1 cellular context compared by ENCODE assay signal in genomic region chr15:80780416-80781221, GRCh38.
TF ChIP-seq lines count a peak whose summit lies in the region.

No MANE protein-coding gene starts in this region.

TF ChIP-seq in HepG2, 621 proteins besides CTCF, POLR2A, EP300 and RAD21 (continued from another document and continues in another):
- TF ChIP-seq, protein P1, sequence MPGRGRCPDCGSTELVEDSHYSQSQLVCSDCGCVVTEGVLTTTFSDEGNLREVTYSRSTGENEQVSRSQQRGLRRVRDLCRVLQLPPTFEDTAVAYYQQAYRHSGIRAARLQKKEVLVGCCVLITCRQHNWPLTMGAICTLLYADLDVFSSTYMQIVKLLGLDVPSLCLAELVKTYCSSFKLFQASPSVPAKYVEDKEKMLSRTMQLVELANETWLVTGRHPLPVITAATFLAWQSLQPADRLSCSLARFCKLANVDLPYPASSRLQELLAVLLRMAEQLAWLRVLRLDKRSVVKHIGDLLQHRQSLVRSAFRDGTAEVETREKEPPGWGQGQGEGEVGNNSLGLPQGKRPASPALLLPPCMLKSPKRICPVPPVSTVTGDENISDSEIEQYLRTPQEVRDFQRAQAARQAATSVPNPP (CRISPR knock-in tag; IDR thresholded peaks at IDR 0.05): no peak
- TF ChIP-seq MYPOP (CRISPR knock-in tag; IDR thresholded peaks at IDR 0.05): peak; percentile 80
- TF ChIP-seq HNRNPK (IDR thresholded peaks at IDR 0.05; ENCODE audit: low read depth, low read length, poor library complexity, severe bottlenecking): no peak
- TF ChIP-seq, protein P2, sequence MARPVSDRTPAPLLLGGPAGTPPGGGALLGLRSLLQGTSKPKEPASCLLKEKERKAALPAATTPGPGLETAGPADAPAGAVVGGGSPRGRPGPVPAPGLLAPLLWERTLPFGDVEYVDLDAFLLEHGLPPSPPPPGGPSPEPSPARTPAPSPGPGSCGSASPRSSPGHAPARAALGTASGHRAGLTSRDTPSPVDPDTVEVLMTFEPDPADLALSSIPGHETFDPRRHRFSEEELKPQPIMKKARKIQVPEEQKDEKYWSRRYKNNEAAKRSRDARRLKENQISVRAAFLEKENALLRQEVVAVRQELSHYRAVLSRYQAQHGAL (CRISPR knock-in tag; IDR thresholded peaks at IDR 0.05; ENCODE audit: not compliant biosample characterization): peak; percentile 95
- peak; percentile 51; the same call in 1 of the 2 replicates for TF ChIP-seq ZNF614 (CRISPR knock-in tag; IDR thresholded peaks at IDR 0.05; ENCODE audit: borderline replicate concordance)
- TF ChIP-seq ZNF33A (CRISPR knock-in tag; IDR thresholded peaks at IDR 0.05; ENCODE audit: borderline replicate concordance): no peak
- TF ChIP-seq TCF7L2 (IDR thresholded peaks at IDR 0.05; ENCODE audit: low read depth, low read length): no peak
- peak; percentile 84; the same call in 1 of the 2 replicates for TF ChIP-seq SNAPC5 (CRISPR knock-in tag; IDR thresholded peaks at IDR 0.05; ENCODE audit: borderline replicate concordance)
- TF ChIP-seq, protein P3, sequence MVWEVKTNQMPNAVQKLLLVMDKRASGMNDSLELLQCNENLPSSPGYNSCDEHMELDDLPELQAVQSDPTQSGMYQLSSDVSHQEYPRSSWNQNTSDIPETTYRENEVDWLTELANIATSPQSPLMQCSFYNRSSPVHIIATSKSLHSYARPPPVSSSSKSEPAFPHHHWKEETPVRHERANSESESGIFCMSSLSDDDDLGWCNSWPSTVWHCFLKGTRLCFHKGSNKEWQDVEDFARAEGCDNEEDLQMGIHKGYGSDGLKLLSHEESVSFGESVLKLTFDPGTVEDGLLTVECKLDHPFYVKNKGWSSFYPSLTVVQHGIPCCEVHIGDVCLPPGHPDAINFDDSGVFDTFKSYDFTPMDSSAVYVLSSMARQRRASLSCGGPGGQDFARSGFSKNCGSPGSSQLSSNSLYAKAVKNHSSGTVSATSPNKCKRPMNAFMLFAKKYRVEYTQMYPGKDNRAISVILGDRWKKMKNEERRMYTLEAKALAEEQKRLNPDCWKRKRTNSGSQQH (CRISPR knock-in tag; IDR thresholded peaks at IDR 0.05; ENCODE audit: low read depth): peak; percentile 98
- no peak for TF ChIP-seq ZNF570 (CRISPR knock-in tag; IDR thresholded peaks at IDR 0.05; ENCODE audit: borderline replicate concordance)
- no peak for TF ChIP-seq ZFP36 (IDR thresholded peaks at IDR 0.05; ENCODE audit: borderline replicate concordance, low read depth, low read length, partially characterized antibody)
- TF ChIP-seq ZNF20 (CRISPR knock-in tag; IDR thresholded peaks at IDR 0.05): no peak
- TF ChIP-seq YEATS2 (CRISPR knock-in tag; IDR thresholded peaks at IDR 0.05; ENCODE audit: borderline replicate concordance): peak; percentile 57; the same call in 1 of the 2 replicates
- no peak; the same call in 1 of the 2 replicates for TF ChIP-seq ESRRA (CRISPR knock-in tag; IDR thresholded peaks at IDR 0.05; ENCODE audit: low read depth)
- peak; percentile 76 for TF ChIP-seq ATF3 (CRISPR knock-in tag; IDR thresholded peaks at IDR 0.05)
- TF ChIP-seq CBX2 (IDR thresholded peaks at IDR 0.05; ENCODE audit: low read depth, low read length): no peak
- no peak for TF ChIP-seq CBX2 (CRISPR knock-in tag; IDR thresholded peaks at IDR 0.05; ENCODE audit: low read depth)
- TF ChIP-seq, protein P4, sequence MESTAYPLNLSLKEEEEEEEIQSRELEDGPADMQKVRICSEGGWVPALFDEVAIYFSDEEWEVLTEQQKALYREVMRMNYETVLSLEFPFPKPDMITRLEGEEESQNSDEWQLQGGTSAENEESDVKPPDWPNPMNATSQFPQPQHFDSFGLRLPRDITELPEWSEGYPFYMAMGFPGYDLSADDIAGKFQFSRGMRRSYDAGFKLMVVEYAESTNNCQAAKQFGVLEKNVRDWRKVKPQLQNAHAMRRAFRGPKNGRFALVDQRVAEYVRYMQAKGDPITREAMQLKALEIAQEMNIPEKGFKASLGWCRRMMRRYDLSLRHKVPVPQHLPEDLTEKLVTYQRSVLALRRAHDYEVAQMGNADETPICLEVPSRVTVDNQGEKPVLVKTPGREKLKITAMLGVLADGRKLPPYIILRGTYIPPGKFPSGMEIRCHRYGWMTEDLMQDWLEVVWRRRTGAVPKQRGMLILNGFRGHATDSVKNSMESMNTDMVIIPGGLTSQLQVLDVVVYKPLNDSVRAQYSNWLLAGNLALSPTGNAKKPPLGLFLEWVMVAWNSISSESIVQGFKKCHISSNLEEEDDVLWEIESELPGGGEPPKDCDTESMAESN (CRISPR knock-in tag; conservative IDR thresholded peaks at IDR 0.05): peak; percentile 94
- peak; percentile 62; the same call in 1 of the 2 replicates for TF ChIP-seq KMT2A (CRISPR knock-in tag; IDR thresholded peaks at IDR 0.05)
- TF ChIP-seq, protein P5, sequence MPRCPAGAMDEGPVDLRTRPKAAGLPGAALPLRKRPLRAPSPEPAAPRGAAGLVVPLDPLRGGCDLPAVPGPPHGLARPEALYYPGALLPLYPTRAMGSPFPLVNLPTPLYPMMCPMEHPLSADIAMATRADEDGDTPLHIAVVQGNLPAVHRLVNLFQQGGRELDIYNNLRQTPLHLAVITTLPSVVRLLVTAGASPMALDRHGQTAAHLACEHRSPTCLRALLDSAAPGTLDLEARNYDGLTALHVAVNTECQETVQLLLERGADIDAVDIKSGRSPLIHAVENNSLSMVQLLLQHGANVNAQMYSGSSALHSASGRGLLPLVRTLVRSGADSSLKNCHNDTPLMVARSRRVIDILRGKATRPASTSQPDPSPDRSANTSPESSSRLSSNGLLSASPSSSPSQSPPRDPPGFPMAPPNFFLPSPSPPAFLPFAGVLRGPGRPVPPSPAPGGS (CRISPR knock-in tag; IDR thresholded peaks at IDR 0.05): no peak
- peak; percentile 96 for TF ChIP-seq IRX3 (CRISPR knock-in tag; IDR thresholded peaks at IDR 0.05; ENCODE audit: borderline replicate concordance, low read depth)
- no peak for TF ChIP-seq KAT2B (IDR thresholded peaks at IDR 0.05; ENCODE audit: borderline replicate concordance, low read depth, low read length)
- no peak for TF ChIP-seq ZUFSP (CRISPR knock-in tag; IDR thresholded peaks at IDR 0.05; ENCODE audit: borderline replicate concordance)
- TF ChIP-seq, protein P6, sequence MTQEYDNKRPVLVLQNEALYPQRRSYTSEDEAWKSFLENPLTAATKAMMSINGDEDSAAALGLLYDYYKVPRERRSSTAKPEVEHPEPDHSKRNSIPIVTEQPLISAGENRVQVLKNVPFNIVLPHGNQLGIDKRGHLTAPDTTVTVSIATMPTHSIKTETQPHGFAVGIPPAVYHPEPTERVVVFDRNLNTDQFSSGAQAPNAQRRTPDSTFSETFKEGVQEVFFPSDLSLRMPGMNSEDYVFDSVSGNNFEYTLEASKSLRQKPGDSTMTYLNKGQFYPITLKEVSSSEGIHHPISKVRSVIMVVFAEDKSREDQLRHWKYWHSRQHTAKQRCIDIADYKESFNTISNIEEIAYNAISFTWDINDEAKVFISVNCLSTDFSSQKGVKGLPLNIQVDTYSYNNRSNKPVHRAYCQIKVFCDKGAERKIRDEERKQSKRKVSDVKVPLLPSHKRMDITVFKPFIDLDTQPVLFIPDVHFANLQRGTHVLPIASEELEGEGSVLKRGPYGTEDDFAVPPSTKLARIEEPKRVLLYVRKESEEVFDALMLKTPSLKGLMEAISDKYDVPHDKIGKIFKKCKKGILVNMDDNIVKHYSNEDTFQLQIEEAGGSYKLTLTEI (CRISPR knock-in tag; conservative IDR thresholded peaks at IDR 0.05): no peak
- peak; percentile 92; the same call in 1 of the 2 replicates for TF ChIP-seq CREB3 (CRISPR knock-in tag; IDR thresholded peaks at IDR 0.05)
- no peak for TF ChIP-seq RBM39 (IDR thresholded peaks at IDR 0.05; ENCODE audit: low read depth, low read length, poor library complexity, severe bottlenecking)
- TF ChIP-seq RBFOX2 (IDR thresholded peaks at IDR 0.05; ENCODE audit: low read depth, low read length): peak; percentile 52; the same call in 1 of the 2 replicates
- no peak for TF ChIP-seq NR3C1 (CRISPR knock-in tag; IDR thresholded peaks at IDR 0.05)
- TF ChIP-seq PHF8 (CRISPR knock-in tag; IDR thresholded peaks at IDR 0.05): peak; percentile 39; the same call in 1 of the 2 replicates
- peak; percentile 96; the same call in 1 of the 2 replicates for TF ChIP-seq ZNF773 (CRISPR knock-in tag; IDR thresholded peaks at IDR 0.05; ENCODE audit: borderline replicate concordance)
- peak; percentile 68 for TF ChIP-seq RXRA (CRISPR knock-in tag; IDR thresholded peaks at IDR 0.05)
- TF ChIP-seq ZNF343 (CRISPR knock-in tag; IDR thresholded peaks at IDR 0.05): peak; percentile 90
- TF ChIP-seq HOXA3 (CRISPR knock-in tag; IDR thresholded peaks at IDR 0.05): peak; percentile 79
- no peak for TF ChIP-seq TBX3 (IDR thresholded peaks at IDR 0.05; ENCODE audit: borderline replicate concordance)
- TF ChIP-seq MATR3 (CRISPR knock-in tag; IDR thresholded peaks at IDR 0.05): no peak
- no peak for TF ChIP-seq EZH2 (conservative IDR thresholded peaks at IDR 0.05; ENCODE audit: low read depth, low read length)
- TF ChIP-seq HOXA5 (CRISPR knock-in tag; IDR thresholded peaks at IDR 0.05): peak; percentile 99
- TF ChIP-seq, protein P7, sequence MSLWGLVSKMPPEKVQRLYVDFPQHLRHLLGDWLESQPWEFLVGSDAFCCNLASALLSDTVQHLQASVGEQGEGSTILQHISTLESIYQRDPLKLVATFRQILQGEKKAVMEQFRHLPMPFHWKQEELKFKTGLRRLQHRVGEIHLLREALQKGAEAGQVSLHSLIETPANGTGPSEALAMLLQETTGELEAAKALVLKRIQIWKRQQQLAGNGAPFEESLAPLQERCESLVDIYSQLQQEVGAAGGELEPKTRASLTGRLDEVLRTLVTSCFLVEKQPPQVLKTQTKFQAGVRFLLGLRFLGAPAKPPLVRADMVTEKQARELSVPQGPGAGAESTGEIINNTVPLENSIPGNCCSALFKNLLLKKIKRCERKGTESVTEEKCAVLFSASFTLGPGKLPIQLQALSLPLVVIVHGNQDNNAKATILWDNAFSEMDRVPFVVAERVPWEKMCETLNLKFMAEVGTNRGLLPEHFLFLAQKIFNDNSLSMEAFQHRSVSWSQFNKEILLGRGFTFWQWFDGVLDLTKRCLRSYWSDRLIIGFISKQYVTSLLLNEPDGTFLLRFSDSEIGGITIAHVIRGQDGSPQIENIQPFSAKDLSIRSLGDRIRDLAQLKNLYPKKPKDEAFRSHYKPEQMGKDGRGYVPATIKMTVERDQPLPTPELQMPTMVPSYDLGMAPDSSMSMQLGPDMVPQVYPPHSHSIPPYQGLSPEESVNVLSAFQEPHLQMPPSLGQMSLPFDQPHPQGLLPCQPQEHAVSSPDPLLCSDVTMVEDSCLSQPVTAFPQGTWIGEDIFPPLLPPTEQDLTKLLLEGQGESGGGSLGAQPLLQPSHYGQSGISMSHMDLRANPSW (CRISPR knock-in tag; IDR thresholded peaks at IDR 0.05; ENCODE audit: borderline replicate concordance): no peak
- TF ChIP-seq ZNF326 (CRISPR knock-in tag; IDR thresholded peaks at IDR 0.05; ENCODE audit: borderline replicate concordance): no peak
- peak; percentile 99 for TF ChIP-seq ERF (CRISPR knock-in tag; IDR thresholded peaks at IDR 0.05)
- peak; percentile 84; the same call in 1 of the 2 replicates for TF ChIP-seq FOXK1 (CRISPR knock-in tag; IDR thresholded peaks at IDR 0.05; ENCODE audit: borderline replicate concordance, low read depth)
- peak; percentile 63 for TF ChIP-seq GABPA (IDR thresholded peaks at IDR 0.05; ENCODE audit: low read depth, low read length)
- TF ChIP-seq GABPA (CRISPR knock-in tag; IDR thresholded peaks at IDR 0.05; ENCODE audit: low read depth): peak; percentile 88
- peak; percentile 81; the same call in 1 of the 2 replicates for TF ChIP-seq ZBTB20 (CRISPR knock-in tag; IDR thresholded peaks at IDR 0.05; ENCODE audit: borderline replicate concordance, low read depth)
- TF ChIP-seq ZNF792 (CRISPR knock-in tag; IDR thresholded peaks at IDR 0.05): peak; percentile 97
- peak; percentile 84; the same call in 1 of the 2 replicates for TF ChIP-seq CCDC6 (CRISPR knock-in tag; IDR thresholded peaks at IDR 0.05)
- no peak for TF ChIP-seq POLR2AphosphoS5 (IDR thresholded peaks at IDR 0.05; ENCODE audit: low read depth, low read length)
- 0 out of 2 replicates have a peak, but pooled peaks have one; percentile 44 for TF ChIP-seq ZNF720 (CRISPR knock-in tag; IDR thresholded peaks at IDR 0.05)
- TF ChIP-seq BRD4 (CRISPR knock-in tag; IDR thresholded peaks at IDR 0.05): no peak; the same call in 1 of the 2 replicates
- no peak for TF ChIP-seq ZNF234 (CRISPR knock-in tag; conservative IDR thresholded peaks at IDR 0.05)
- no peak; the same call in 1 of the 2 replicates for TF ChIP-seq ZBTB8A (CRISPR knock-in tag; IDR thresholded peaks at IDR 0.05; ENCODE audit: borderline replicate concordance, low read depth)
- peak; percentile 91 for TF ChIP-seq ZNF546 (CRISPR knock-in tag; conservative IDR thresholded peaks at IDR 0.05)
- TF ChIP-seq ZNF75D (CRISPR knock-in tag; IDR thresholded peaks at IDR 0.05; ENCODE audit: borderline replicate concordance): peak; percentile 85; the same call in 1 of the 2 replicates
- TF ChIP-seq STAG1 (CRISPR knock-in tag; IDR thresholded peaks at IDR 0.05): peak; percentile 42
- TF ChIP-seq PRMT3 (CRISPR knock-in tag; IDR thresholded peaks at IDR 0.05; ENCODE audit: borderline replicate concordance, low read depth): peak; percentile 95
